ENCODE assay signal across 26 cellular contexts in genomic region chr4:174190832-174191500, GRCh38.
"Had no signal": no experiment of that assay in that cellular context is flagged by ENCODE, and none has a peak within 500 bp of the region (broad histone marks: within the 10 kb centered on the region; RNA-seq: fewer than 3 reads in every experiment).

No MANE protein-coding gene starts in this region.

- H3K36me3 ChIP-seq: ascending aorta, breast epithelium had no signal

- H3K27me3 ChIP-seq: ascending aorta had no signal

- H3K4me1 Mint-ChIP-seq: activated CD4-positive, alpha-beta memory T cell treated with anti-CD3 and anti-CD28 coated beads, Interleukin-2, amount 10 ng/mL, durations not matched to agents 7 days and 5 days; activated CD4-positive, alpha-beta T cell treated with anti-CD3 and anti-CD28 coated beads for 36 hours; activated CD4-positive, alpha-beta T cell treated with anti-CD3 and anti-CD28 coated beads, Interleukin-2, amount 10 ng/mL, durations not matched to agents 24 days and 14 days; activated naive CD4-positive, alpha-beta T cell treated with anti-CD3 and anti-CD28 coated beads, Interleukin-2, amount 50 U/mL, for 24 hours; activated naive CD8-positive, alpha-beta T cell treated with anti-CD3 and anti-CD28 coated beads, Interleukin-2, amount 10 ng/mL, durations not matched to agents 7 days and 5 days; activated T-helper 17 cell treated with anti-CD3 and anti-CD28 coated beads, Interleukin-2, amount 50 U/mL, for 72 hours; brain; central memory CD8-positive, alpha-beta T cell; endodermal cell had no signal

- H3K9me3 Mint-ChIP-seq: activated CD4-positive, alpha-beta memory T cell treated with anti-CD3 and anti-CD28 coated beads, Interleukin-2, amount 10 ng/mL, durations not matched to agents 7 days and 5 days; activated CD4-positive, alpha-beta T cell treated with anti-CD3 and anti-CD28 coated beads, Interleukin-2, amount 10 ng/mL, durations not matched to agents 24 days and 14 days; activated naive CD4-positive, alpha-beta T cell treated with anti-CD3 and anti-CD28 coated beads, Interleukin-2, amount 50 U/mL, for 24 hours; activated naive CD8-positive, alpha-beta T cell treated with anti-CD3 and anti-CD28 coated beads, Interleukin-2, amount 10 ng/mL, durations not matched to agents 7 days and 5 days; activated T-cell treated with anti-CD3 and anti-CD28 coated beads, Interleukin-2, amount 50 U/mL, for 4 hours; activated T-helper 17 cell treated with anti-CD3 and anti-CD28 coated beads, Interleukin-2, amount 50 U/mL, for 72 hours; central memory CD8-positive, alpha-beta T cell; dendritic cell treated with granulocyte-macrophage colony-stimulating factor and Interleukin-4, amounts not matched to agents 40 ng/mL and 50 ng/mL, for 4 days had no signal

- DNase-seq: activated CD4-positive, alpha-beta memory T cell treated with anti-CD3 and anti-CD28 coated beads, Interleukin-2, amount 10 ng/mL, durations not matched to agents 7 days and 5 days; activated CD4-positive, alpha-beta T cell treated with anti-CD3 and anti-CD28 coated beads for 36 hours; activated CD4-positive, alpha-beta T cell treated with anti-CD3 and anti-CD28 coated beads, Interleukin-2, amount 10 ng/mL, durations not matched to agents 24 days and 14 days; activated CD4-positive, CD25-positive, alpha-beta regulatory T cell; activated CD4-positive, CD25-positive, alpha-beta regulatory T cell treated with anti-CD3 and anti-CD28 coated beads, Interleukin-2, amount 50 U/mL, for 72 hours; activated effector memory CD4-positive, alpha-beta T cell treated with Interleukin-2 at 50 U/mL for 16 hours; activated gamma-delta T cell treated with Interleukin-2 at 50 U/mL for 16 hours; activated naive CD4-positive, alpha-beta T cell treated with Interleukin-2 at 50 U/mL for 16 hours; activated naive CD8-positive, alpha-beta T cell treated with anti-CD3 and anti-CD28 coated beads, Interleukin-2, amount 10 ng/mL, durations not matched to agents 7 days and 5 days; activated T-cell treated with anti-CD3 and anti-CD28 coated beads, Interleukin-2, amount 50 U/mL, for 4 hours; dorsolateral prefrontal cortex; effector memory CD4-positive, alpha-beta T cell; endodermal cell; foreskin fibroblast; head of caudate nucleus; T-helper 2 cell had no signal

- H3K4me3 Mint-ChIP-seq: activated CD4-positive, alpha-beta memory T cell treated with anti-CD3 and anti-CD28 coated beads, Interleukin-2, amount 10 ng/mL, durations not matched to agents 7 days and 5 days; activated CD4-positive, alpha-beta T cell treated with anti-CD3 and anti-CD28 coated beads for 36 hours; activated CD4-positive, alpha-beta T cell treated with anti-CD3 and anti-CD28 coated beads, Interleukin-2, amount 10 ng/mL, durations not matched to agents 24 days and 14 days; activated naive CD4-positive, alpha-beta T cell treated with anti-CD3 and anti-CD28 coated beads, Interleukin-2, amount 50 U/mL, for 24 hours; activated naive CD8-positive, alpha-beta T cell treated with anti-CD3 and anti-CD28 coated beads, Interleukin-2, amount 10 ng/mL, durations not matched to agents 7 days and 5 days; activated T-cell treated with anti-CD3 and anti-CD28 coated beads, Interleukin-2, amount 50 U/mL, for 4 hours; activated T-helper 17 cell treated with anti-CD3 and anti-CD28 coated beads, Interleukin-2, amount 50 U/mL, for 72 hours; brain; central memory CD8-positive, alpha-beta T cell; dendritic cell treated with granulocyte-macrophage colony-stimulating factor and Interleukin-4, amounts not matched to agents 40 ng/mL and 50 ng/mL, for 4 days; endodermal cell had no signal

- H3K4me3 ChIP-seq: ascending aorta, breast epithelium, coronary artery, dorsolateral prefrontal cortex had no signal

- H3K4me1 ChIP-seq: ascending aorta, breast epithelium had no signal

- H3K27ac ChIP-seq: ascending aorta, breast epithelium, coronary artery, dorsolateral prefrontal cortex had no signal

- H3K36me3 Mint-ChIP-seq: activated naive CD4-positive, alpha-beta T cell treated with anti-CD3 and anti-CD28 coated beads, Interleukin-2, amount 50 U/mL, for 24 hours; activated naive CD8-positive, alpha-beta T cell treated with anti-CD3 and anti-CD28 coated beads, Interleukin-2, amount 10 ng/mL, durations not matched to agents 7 days and 5 days; brain had no signal

- ATAC-seq: activated CD4-positive, alpha-beta T cell treated with anti-CD3 and anti-CD28 coated beads for 36 hours; activated T-cell treated with anti-CD3 and anti-CD28 coated beads, Interleukin-2, amount 50 U/mL, for 4 hours; activated T-helper 17 cell treated with anti-CD3 and anti-CD28 coated beads, Interleukin-2, amount 50 U/mL, for 72 hours; esophagus mucosa had no signal

- H3K27ac Mint-ChIP-seq: activated CD4-positive, alpha-beta memory T cell treated with anti-CD3 and anti-CD28 coated beads, Interleukin-2, amount 10 ng/mL, durations not matched to agents 7 days and 5 days; activated CD4-positive, alpha-beta T cell treated with anti-CD3 and anti-CD28 coated beads for 36 hours; activated CD4-positive, alpha-beta T cell treated with anti-CD3 and anti-CD28 coated beads, Interleukin-2, amount 10 ng/mL, durations not matched to agents 24 days and 14 days; activated naive CD4-positive, alpha-beta T cell treated with anti-CD3 and anti-CD28 coated beads, Interleukin-2, amount 50 U/mL, for 24 hours; activated naive CD8-positive, alpha-beta T cell treated with anti-CD3 and anti-CD28 coated beads, Interleukin-2, amount 10 ng/mL, durations not matched to agents 7 days and 5 days; activated T-helper 17 cell treated with anti-CD3 and anti-CD28 coated beads, Interleukin-2, amount 50 U/mL, for 72 hours; brain; dendritic cell treated with granulocyte-macrophage colony-stimulating factor and Interleukin-4, amounts not matched to agents 40 ng/mL and 50 ng/mL, for 4 days; endodermal cell had no signal

- H3K9me3 ChIP-seq: ascending aorta, breast epithelium had no signal

- FAIRE-seq: frontal cortex had no signal
